Comparison of ENCODE assay signal across 25 cellular contexts in the genomic region with DNA sequence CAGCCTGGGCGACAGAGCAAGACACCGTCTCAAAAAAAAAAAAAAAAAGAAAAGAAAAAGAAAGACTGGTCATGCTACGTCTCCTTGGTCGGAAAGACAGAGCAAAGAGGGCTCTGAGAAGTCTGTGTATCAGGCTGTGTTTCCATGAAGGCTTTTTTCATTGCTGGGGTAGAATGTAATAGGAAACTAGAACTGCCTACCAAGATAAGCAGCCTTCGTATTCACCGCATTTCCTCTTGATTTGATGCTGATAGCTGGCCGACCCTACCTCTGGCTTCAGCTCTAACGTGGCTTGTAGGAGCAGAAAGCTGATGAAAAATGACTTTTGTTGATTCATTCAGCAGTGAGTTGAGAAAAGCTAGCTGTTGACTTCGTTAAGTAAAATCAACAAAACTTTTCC. TPM values are rescaled to one million over a fixed set of nuclear protein-coding genes. Genes with fewer than 3 reads are reported as not detected.
"Had no signal": no experiment of that assay in that cellular context is flagged by ENCODE, and none has a peak within 500 bp of the region (broad histone marks: within the 10 kb centered on the region; RNA-seq: fewer than 3 reads in every experiment).

No MANE protein-coding gene starts in this region.

- H3K4me3 ChIP-seq: MG63, PC-9 had no signal

- DNase-seq: activated CD4-positive, alpha-beta memory T cell treated with anti-CD3 and anti-CD28 coated beads for 36 hours; activated CD4-positive, alpha-beta T cell treated with anti-CD3 and anti-CD28 coated beads, Interleukin-2, amount 10 ng/mL, durations not matched to agents 7 days and 5 days; activated CD4-positive, CD25-positive, alpha-beta regulatory T cell; activated gamma-delta T cell; activated naive CD4-positive, alpha-beta T cell treated with anti-CD3 and anti-CD28 coated beads for 36 hours; activated T-cell treated with anti-CD3 and anti-CD28 coated beads for 4 hours; activated T-cell treated with anti-CD3 and anti-CD28 coated beads, Interleukin-2, amount 50 U/mL, for 48 hours; amygdala; NCI-H1105; NCI-H1436; NCI-H1694 treated with DMSO at 0.1 percent for 48 hours; NCI-H2029 treated with DMSO at 0.1 percent for 48 hours; NCI-H510A treated with DMSO at 0.1 percent for 48 hours; NCI-H69; NK-92 treated with Interleukin-12 subunit alpha and Interleukin-12 subunit beta, amount 100 ng/mL, for 24 hours; PC-9; SHP77 treated with DMSO at 0.1 percent for 48 hours; T-helper 17 cell; T-helper 9 cell had no signal

- H3K27me3 ChIP-seq: MG63 had no signal

- H3K27me3 Mint-ChIP-seq: brain had no signal

- H3K27ac ChIP-seq: KMS-11, PC-9 had no signal

- H3K4me1 Mint-ChIP-seq: activated T-helper 17 cell treated with anti-CD3 and anti-CD28 coated beads, Interleukin-2, amount 50 U/mL, for 72 hours; central memory CD8-positive, alpha-beta T cell; T-helper 17 cell had no signal

- H3K36me3 ChIP-seq: MG63 had no signal

- H3K9me3 ChIP-seq: MG63 had no signal

- H3K4me3 Mint-ChIP-seq: activated CD4-positive, alpha-beta memory T cell treated with anti-CD3 and anti-CD28 coated beads for 36 hours; activated CD4-positive, alpha-beta T cell treated with anti-CD3 and anti-CD28 coated beads, Interleukin-2, amount 10 ng/mL, durations not matched to agents 7 days and 5 days; activated naive CD4-positive, alpha-beta T cell treated with anti-CD3 and anti-CD28 coated beads for 36 hours; activated naive CD8-positive, alpha-beta T cell; activated T-helper 17 cell treated with anti-CD3 and anti-CD28 coated beads, Interleukin-2, amount 50 U/mL, for 72 hours; brain; central memory CD8-positive, alpha-beta T cell; T-helper 17 cell had no signal

- H3K9me3 Mint-ChIP-seq: activated CD4-positive, alpha-beta memory T cell treated with anti-CD3 and anti-CD28 coated beads for 36 hours; activated CD4-positive, alpha-beta T cell treated with anti-CD3 and anti-CD28 coated beads, Interleukin-2, amount 10 ng/mL, durations not matched to agents 7 days and 5 days; activated naive CD4-positive, alpha-beta T cell treated with anti-CD3 and anti-CD28 coated beads for 36 hours; activated T-helper 17 cell treated with anti-CD3 and anti-CD28 coated beads, Interleukin-2, amount 50 U/mL, for 72 hours; central memory CD8-positive, alpha-beta T cell had no signal

- H3K27ac Mint-ChIP-seq: activated CD4-positive, alpha-beta memory T cell treated with anti-CD3 and anti-CD28 coated beads for 36 hours; activated CD4-positive, alpha-beta T cell treated with anti-CD3 and anti-CD28 coated beads, Interleukin-2, amount 10 ng/mL, durations not matched to agents 7 days and 5 days; activated naive CD4-positive, alpha-beta T cell treated with anti-CD3 and anti-CD28 coated beads for 36 hours; activated naive CD8-positive, alpha-beta T cell; activated T-helper 17 cell treated with anti-CD3 and anti-CD28 coated beads, Interleukin-2, amount 50 U/mL, for 72 hours; T-helper 17 cell had no signal

- ATAC-seq: activated T-helper 17 cell treated with anti-CD3 and anti-CD28 coated beads, Interleukin-2, amount 50 U/mL, for 72 hours; T-helper 17 cell had no signal

- H3K36me3 Mint-ChIP-seq: activated CD4-positive, alpha-beta memory T cell treated with anti-CD3 and anti-CD28 coated beads for 36 hours; activated naive CD8-positive, alpha-beta T cell had no signal

RNA-seq across cellular contexts. Expression of gene SLC1A3, which starts 17.4 kb away (rescaled TPM):
- total RNA-seq: activated CD4-positive, alpha-beta T cell treated with anti-CD3 and anti-CD28 coated beads, Interleukin-2, amount 10 ng/mL, durations not matched to agents 7 days and 5 days; T-helper 17 cell had no signal
